23 cellular contexts compared by ENCODE assay signal in genomic region chr1:212689758-212690540, GRCh38. TPM values are rescaled to one million over a fixed set of nuclear protein-coding genes. Genes with fewer than 3 reads are reported as not detected.
A peak's percentile ranks its signal among the peaks of the same experiment; 100 is the strongest.
DNase-seq lines count a peak whose midpoint lies in the region; ATAC-seq and TF ChIP-seq lines count a peak whose summit lies in the region.
"Had no signal": no experiment of that assay in that cellular context is flagged by ENCODE, and none has a peak within 500 bp of the region (broad histone marks: within the 10 kb centered on the region; RNA-seq: fewer than 3 reads in every experiment).

No MANE protein-coding gene starts in this region.

- POLR2A ChIA-PET in IMR-90 (lab: Charles Lee; ENCODE audit: unreplicated experiment): no interaction called here

- H3K9me3 Mint-ChIP-seq in type B pancreatic cell: no peaks in the 10 kb centered on the region
- H3K9me3 Mint-ChIP-seq: CD8-positive, alpha-beta T cell had no signal

- peak overlapping the region; percentile 41; the same call in 1 of the 2 replicates for H3K4ac ChIP-seq in IMR-90 (ENCODE audit: low read depth, low read length)

- in situ Hi-C loops in IMR-90 (cut with MboI; ENCODE audit: low sequenced_read_pairs): no loop called here

- no peak for ATAC-seq in left ventricle myocardium superior
- no peak for ATAC-seq in IMR-90 (ENCODE audit: low read depth)
- no peak for ATAC-seq in HG03442 (IDR thresholded peaks at IDR 0.05; ENCODE audit: unreplicated experiment)
- ATAC-seq: CD8-positive, alpha-beta T cell had no signal

- H3K36me3 ChIP-seq in right atrium auricular region (no peaks in the 10 kb centered on the region), IMR-90 (ENCODE audit: control insufficient read depth, insufficient read depth, low read length) (no peaks in the 10 kb centered on the region)
- H3K36me3 ChIP-seq: MG63 had no signal

- no peak overlapping the region for H3K23ac ChIP-seq in IMR-90 (ENCODE audit: low read depth, low read length)

- H3K4me3 ChIP-seq in right atrium auricular region (no peak overlapping the region), IMR-90 (ENCODE audit: insufficient read depth, low read depth, low read length) (no peak overlapping the region), coronary artery (no peak overlapping the region)
- H3K4me3 ChIP-seq: MG63, SK-N-MC had no signal

- peak overlapping the region; percentile 66 for H2BK5ac ChIP-seq in IMR-90 (ENCODE audit: low read depth, low read length, poor library complexity, severe bottlenecking)

- H2BK15ac ChIP-seq in IMR-90 (ENCODE audit: low read depth, low read length): 0 out of 3 replicates have a peak overlapping the region, but pooled peaks have one; percentile 50

- no peaks in the 10 kb centered on the region for H3K79me1 ChIP-seq in IMR-90 (ENCODE audit: low read depth in 1 of 2, low read length in 2 of 2)

- BruUV-seq in IMR-90 (replicated peaks; lab: Mats Ljungman, UMichigan): no TSS peak

- CTCF ChIA-PET in IMR-90 (lab: Yijun Ruan, JAX): no interaction called here

- H3K36me3 Mint-ChIP-seq in type B pancreatic cell: no peaks in the 10 kb centered on the region
- H3K36me3 Mint-ChIP-seq: CD8-positive, alpha-beta T cell had no signal

- H3K4me1 Mint-ChIP-seq in type B pancreatic cell (ENCODE audit: unreplicated experiment): no peaks in the 10 kb centered on the region

- H3K4me2 ChIP-seq in IMR-90 (ENCODE audit: low read depth, low read length): no peak overlapping the region

- peaks cover 13% of the 10 kb centered on the region for H3K9me1 ChIP-seq in IMR-90 (ENCODE audit: insufficient read depth, low read length)

- no peak for TF ChIP-seq RAD21 in IMR-90 (IDR thresholded peaks at IDR 0.05; ENCODE audit: low read length)

- no peak overlapping the region for H2BK20ac ChIP-seq in IMR-90 (ENCODE audit: low read depth, low read length)

- H3K9me3 ChIP-seq in right atrium auricular region: no peaks in the 10 kb centered on the region
- no peaks in the 10 kb centered on the region for H3K9me3 ChIP-seq in IMR-90 (ENCODE audit: control insufficient read depth, insufficient read depth, low read length)
- H3K9me3 ChIP-seq: MG63 had no signal

- no peaks in the 10 kb centered on the region for H3K4me1 ChIP-seq in right atrium auricular region
- H3K4me1 ChIP-seq in IMR-90 (ENCODE audit: control insufficient read depth, insufficient read depth, low read length): peaks cover 6% of the 10 kb centered on the region; the same call in 1 of the 2 replicates

- peak overlapping the region; percentile 1; the same call in 1 of the 2 replicates for H2BK120ac ChIP-seq in IMR-90 (ENCODE audit: low read depth, low read length)

- H4K20me1 ChIP-seq in IMR-90 (ENCODE audit: insufficient read depth, low read length): no peaks in the 10 kb centered on the region

- H2AK9ac ChIP-seq in IMR-90 (replicated peaks; ENCODE audit: low read depth, low read length, poor library complexity): no peak overlapping the region

- H3K9ac ChIP-seq in IMR-90 (ENCODE audit: low read depth, low read length): no peak overlapping the region

- no peak for TF ChIP-seq POLR2A in IMR-90 (IDR thresholded peaks at IDR 0.05; ENCODE audit: low read depth, low read length)

- H4K91ac ChIP-seq in IMR-90 (ENCODE audit: insufficient read depth, low read depth, low read length): peak overlapping the region; percentile 25; the same call in 1 of the 2 replicates

- no peak overlapping the region for H3K27ac ChIP-seq in right atrium auricular region
- H3K27ac ChIP-seq in IMR-90 (ENCODE audit: insufficient read depth, low read length): no peak overlapping the region
- H3K27ac ChIP-seq in coronary artery: no peak overlapping the region
- H3K27ac ChIP-seq: HL-60, RWPE1, SK-N-MC had no signal

- peak overlapping the region; percentile 73 for H2AK5ac ChIP-seq in IMR-90 (ENCODE audit: low read depth, low read length)

- dilution Hi-C loops in IMR-90 (cut with HindIII; ENCODE audit: low sequenced_read_pairs, unreplicated experiment): no loop called here

- intact Hi-C loops in left ventricle myocardium superior (cut with micrococcal nuclease): no loop called here
- intact Hi-C loops in IMR-90 (cut with micrococcal nuclease): no loop called here

- H2AFZ ChIP-seq in IMR-90 (replicated peaks; ENCODE audit: low read length, poor library complexity): no peak overlapping the region

- WGBS in IMR-90 (ENCODE audit: extremely low coverage in 2 of 2, insufficient read length in 1 of 2), 2 experiments: 94% methylated on average over 3 of the region's 12 CpGs; no CpG with 5 or more reads in 1 of the 2 experiments

- 0 out of 2 replicates have a peak overlapping the region, but pooled peaks have one; percentile 45 for H3K14ac ChIP-seq in IMR-90 (replicated peaks; ENCODE audit: low read depth, low read length)

- no peak overlapping the region for H4K5ac ChIP-seq in IMR-90 (ENCODE audit: low read depth, low read length)

- DNase-seq in right atrium auricular region (ENCODE audit: low spot score) (peak; percentile 2), left ventricle myocardium superior (no peak), IMR-90 (no peak), coronary artery (ENCODE audit: low spot score) (peak; percentile 22), type B pancreatic cell (ENCODE audit: extremely low spot score, unreplicated experiment) (peak; percentile 29), inferior parietal cortex (ENCODE audit: extremely low spot score) (no peak), cerebellar cortex (ENCODE audit: low spot score) (no peak)
- DNase-seq: AML-193; C1 segment of cervical spinal cord; CD8-positive, alpha-beta T cell; DND-41; Kasumi-1; MG63; NCI-H1417 treated with DMSO at 0.1 percent for 48 hours; NCI-H187; NCI-H2107; NCI-H69; NK-92 treated with Interleukin-12 subunit alpha and Interleukin-12 subunit beta, amount 100 ng/mL, for 24 hours; SHP77 treated with DMSO at 0.1 percent for 48 hours had no signal

- H3K56ac ChIP-seq in IMR-90 (ENCODE audit: extremely low read depth, insufficient read depth, low read length): no peak overlapping the region

- no peak overlapping the region for H3K27ac Mint-ChIP-seq in type B pancreatic cell
- H3K27ac Mint-ChIP-seq: CD8-positive, alpha-beta T cell had no signal

- TF ChIP-seq CTCF in right atrium auricular region (IDR thresholded peaks at IDR 0.05) (no peak), IMR-90 (conservative IDR thresholded peaks at IDR 0.05; ENCODE audit: low read depth, low read length) (no peak), coronary artery (IDR thresholded peaks at IDR 0.05) (no peak), type B pancreatic cell (conservative IDR thresholded peaks at IDR 0.05) (no peak)

- H3K4me3 Mint-ChIP-seq in type B pancreatic cell: no peak overlapping the region
- H3K4me3 Mint-ChIP-seq: CD8-positive, alpha-beta T cell had no signal

- H3K18ac ChIP-seq in IMR-90 (ENCODE audit: low read depth, low read length): peak overlapping the region; percentile 28; the same call in 1 of the 2 replicates

- no peaks in the 10 kb centered on the region for H3K27me3 ChIP-seq in right atrium auricular region
- no peaks in the 10 kb centered on the region for H3K27me3 ChIP-seq in IMR-90 (ENCODE audit: control insufficient read depth, insufficient read depth, low read length)
- H3K27me3 ChIP-seq: MG63 had no signal

- H4K8ac ChIP-seq in IMR-90 (ENCODE audit: low read depth in 2 of 2, low read length in 2 of 2): peak overlapping the region in 1 of 2 experiments; percentile 19; a peak in 1 of 4 replicates

- H3K27me3 Mint-ChIP-seq in type B pancreatic cell: peaks cover 42% of the 10 kb centered on the region

TF ChIP-seq in IMR-90, 13 proteins besides CTCF, POLR2A, EP300 and RAD21:
- no peak for TF ChIP-seq CHD1 (IDR thresholded peaks at IDR 0.05; ENCODE audit: low read depth, low read length)
- no peak for TF ChIP-seq RCOR1 (IDR thresholded peaks at IDR 0.05; ENCODE audit: insufficient replicate concordance, low read length)
- no peak for TF ChIP-seq FOS (IDR thresholded peaks at IDR 0.05; ENCODE audit: low read depth, low read length)
- TF ChIP-seq SMC3 (IDR thresholded peaks at IDR 0.05; ENCODE audit: low read depth, low read length): no peak
- TF ChIP-seq NFE2L2 (IDR thresholded peaks at IDR 0.05; ENCODE audit: low read depth, low read length): no peak
- TF ChIP-seq RFX5 (IDR thresholded peaks at IDR 0.05; ENCODE audit: low read depth, low read length): no peak

RNA-seq across cellular contexts. Expression of gene BATF3, which starts 9.7 kb away (rescaled TPM):
- total RNA-seq in right atrium auricular region (1 to 10 TPM in 1 of 2 donors, under 1 TPM in 1; 0.96 to 3.3 TPM), left ventricle myocardium superior (1.6 TPM), IMR-90 (2012; rRNA removed) (1.6 and 2.2 TPM in 2 replicates), type B pancreatic cell (ENCODE audit: low replicate concordance) (0.55 and 0.72 TPM in 2 replicates)
- 3.0 and 3.9 TPM in 2 replicates for polyA plus RNA-seq in IMR-90 (2012; rRNA removed)
- 3.4 and 3.8 TPM in 2 replicates for polyA plus RNA-seq in IMR-90 (2012; cell fraction: cytosol; rRNA removed)
- polyA plus RNA-seq in IMR-90 (2012; cell fraction: nucleus; rRNA removed; ENCODE audit: low replicate concordance): 5.1 and 5.2 TPM in 2 replicates
- total RNA-seq: CD8-positive, alpha-beta T cell had no signal

Comparison
In these comparisons a context has a peak if more than half of its experiments do, and no peak if none do; other contexts are left out.
1. DNase-seq: peak in right atrium auricular region (single experiment), coronary artery (single experiment) and type B pancreatic cell (single experiment); none in left ventricle myocardium superior (single experiment), IMR-90 (single experiment), inferior parietal cortex (single experiment) and cerebellar cortex (single experiment).